In the genomic region with DNA sequence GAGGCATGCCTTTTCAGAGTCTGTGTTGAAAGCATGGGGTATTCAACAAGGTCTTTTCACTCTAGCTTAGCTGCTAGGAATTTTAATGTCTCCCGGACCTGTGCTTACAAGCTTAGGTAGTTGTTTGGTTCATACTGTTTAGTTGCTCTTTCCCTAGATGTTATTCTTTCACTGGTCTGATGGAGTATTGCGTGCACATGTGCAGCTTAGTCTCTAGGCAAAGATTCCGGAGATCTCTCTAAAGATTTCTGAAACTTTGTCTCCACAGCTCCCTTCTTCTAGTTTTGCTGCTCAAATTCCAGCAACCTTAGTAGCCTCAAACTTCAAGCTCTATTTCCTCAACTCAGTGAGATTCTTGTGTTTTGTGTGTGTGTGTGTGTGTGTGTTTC, we compare ENCODE assay signal across 14 cellular contexts. TPM values are rescaled to one million over a fixed set of nuclear protein-coding genes. Genes with fewer than 3 reads are reported as not detected.
A peak's percentile ranks its signal among the peaks of the same experiment; 100 is the strongest.
DNase-seq lines count a peak whose midpoint lies in the region; ATAC-seq, FAIRE-seq and TF ChIP-seq lines count a peak whose summit lies in the region.
"Had no signal": no experiment of that assay in that cellular context is flagged by ENCODE, and none has a peak within 500 bp of the region (broad histone marks: within the 10 kb centered on the region; RNA-seq: fewer than 3 reads in every experiment).

No MANE protein-coding gene starts in this region.

- no peak for TF ChIP-seq CTCF in fibroblast of the aortic adventitia (IDR thresholded peaks at IDR 0.05; ENCODE audit: insufficient read depth, low read length)
- TF ChIP-seq CTCF in smooth muscle cell (IDR thresholded peaks at IDR 0.05; ENCODE audit: borderline replicate concordance, insufficient read depth, poor library complexity, severe bottlenecking) = no peak

- FAIRE-seq in GM12891 (lab: Jason Lieb, UNC) (peak; percentile 60), frontal cortex (lab: Jason Lieb, UNC) (no peak)

- peak overlapping the region; percentile 46 for H3K4me3 ChIP-seq in fibroblast of the aortic adventitia (ENCODE audit: low read depth, low read length)
- H3K4me3 ChIP-seq in smooth muscle cell = no peak overlapping the region

- WGBS in smooth muscle cell (ENCODE audit: low lambda C conversion rate) = 77% methylated on average over 3 of the region's 3 CpGs

- H3K9me3 ChIP-seq in smooth muscle cell (replicated peaks; ENCODE audit: low read depth) = peaks cover 4% of the 10 kb centered on the region

- ATAC-seq in SK-N-SH treated with all-trans-retinoic acid at 6 μM for 48 hours = peak; percentile 15; the same call in 2 of the 3 replicates

- no peak for DNase-seq in GM12891 (ENCODE audit: insufficient read length, low spot score)
- peak; percentile 52 for DNase-seq in fibroblast of the aortic adventitia (ENCODE audit: low read depth)
- DNase-seq in smooth muscle cell (lab: John Stamatoyannopoulos, UW; ENCODE audit: unreplicated experiment) = no peak
- DNase-seq in frontal cortex (ENCODE audit: low spot score in 2 of 2) = no peak
- DNase-seq in SHP77 (lab: John Stamatoyannopoulos, UW) = no peak
- DNase-seq in NCI-H82 (lab: John Stamatoyannopoulos, UW) = no peak
- DNase-seq in NCI-H2227 (lab: John Stamatoyannopoulos, UW; ENCODE audit: unreplicated experiment) = no peak
- DNase-seq: activated T-cell treated with anti-CD3 and anti-CD28 coated beads, Interleukin-2, amount 50 U/mL, for 24 hours; anterior cingulate cortex; CD8-positive, alpha-beta memory T cell; NCI-H1694 treated with DMSO at 0.1 percent for 48 hours; SIG-M5; stimulated activated CD4-positive, alpha-beta T cell treated with anti-CD3 and anti-CD28 coated beads, Interleukin-4, amount 100 ng/mL, for 1 hour had no signal

- TF ChIP-seq POLR2A in GM12891 (IDR thresholded peaks at IDR 0.05; ENCODE audit: low read depth, low read length) = no peak

- no peaks in the 10 kb centered on the region for H3K27me3 ChIP-seq in smooth muscle cell (ENCODE audit: low read depth)

- H4K20me1 ChIP-seq in smooth muscle cell (ENCODE audit: low read depth) = peaks cover 90% of the 10 kb centered on the region

- H3K4me2 ChIP-seq in smooth muscle cell = peak overlapping the region; percentile 17

- H3K9ac ChIP-seq in smooth muscle cell (ENCODE audit: low read depth) = no peak overlapping the region

- H2AFZ ChIP-seq in smooth muscle cell (ENCODE audit: low read depth) = no peak overlapping the region

- H3K27ac ChIP-seq in smooth muscle cell (ENCODE audit: low read depth) = peak overlapping the region; percentile 64

- H3K4me1 ChIP-seq in smooth muscle cell (ENCODE audit: low read depth) = peaks cover 45% of the 10 kb centered on the region

- H3F3A ChIP-seq in smooth muscle cell (ENCODE audit: low read depth) = no peaks in the 10 kb centered on the region

- peaks cover 100% of the 10 kb centered on the region for H3K79me2 ChIP-seq in smooth muscle cell (ENCODE audit: low read depth)

- peaks cover under 1% of the 10 kb centered on the region for H3K36me3 ChIP-seq in smooth muscle cell (ENCODE audit: low read depth)

TF ChIP-seq in GM12891, 5 proteins besides CTCF, POLR2A, EP300 and RAD21:
- no peak for TF ChIP-seq SPI1 (IDR thresholded peaks at IDR 0.05; ENCODE audit: low read depth, low read length)
- TF ChIP-seq POU2F2 (IDR thresholded peaks at IDR 0.05; ENCODE audit: low read depth, low read length) = no peak
- TF ChIP-seq PAX5 (IDR thresholded peaks at IDR 0.05; ENCODE audit: insufficient read depth, low read length, severe bottlenecking) = no peak
- TF ChIP-seq POLR2AphosphoS5 (IDR thresholded peaks at IDR 0.05; ENCODE audit: low read depth, low read length) = no peak
- no peak for TF ChIP-seq TAF1 (IDR thresholded peaks at IDR 0.05; ENCODE audit: low read depth, low read length)

TF ChIP-seq in SK-N-SH treated with all-trans-retinoic acid at 6 μM for 48 hours, 23 proteins besides CTCF, POLR2A, EP300 and RAD21:
- no peak for TF ChIP-seq ZNF70 (CRISPR knock-in tag; IDR thresholded peaks at IDR 0.05)
- TF ChIP-seq, protein P1, sequence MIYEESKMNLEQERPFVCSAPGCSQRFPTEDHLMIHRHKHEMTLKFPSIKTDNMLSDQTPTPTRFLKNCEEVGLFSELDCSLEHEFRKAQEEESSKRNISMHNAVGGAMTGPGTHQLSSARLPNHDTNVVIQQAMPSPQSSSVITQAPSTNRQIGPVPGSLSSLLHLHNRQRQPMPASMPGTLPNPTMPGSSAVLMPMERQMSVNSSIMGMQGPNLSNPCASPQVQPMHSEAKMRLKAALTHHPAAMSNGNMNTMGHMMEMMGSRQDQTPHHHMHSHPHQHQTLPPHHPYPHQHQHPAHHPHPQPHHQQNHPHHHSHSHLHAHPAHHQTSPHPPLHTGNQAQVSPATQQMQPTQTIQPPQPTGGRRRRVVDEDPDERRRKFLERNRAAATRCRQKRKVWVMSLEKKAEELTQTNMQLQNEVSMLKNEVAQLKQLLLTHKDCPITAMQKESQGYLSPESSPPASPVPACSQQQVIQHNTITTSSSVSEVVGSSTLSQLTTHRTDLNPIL (CRISPR knock-in tag; IDR thresholded peaks at IDR 0.05; ENCODE audit: low read depth) = no peak

RNA-seq across cellular contexts. Expression of a gene that starts 18.6 kb away (rescaled TPM):
- polyA plus RNA-seq in GM12891 (2012; ENCODE audit: low read depth, missing spikeins) = 3.1 TPM
- total RNA-seq in fibroblast of the aortic adventitia (ENCODE audit: low replicate concordance) = 147 and 155 TPM in 2 replicates
- 31.1 and 42.8 TPM in 2 replicates for total RNA-seq in smooth muscle cell
- 6.2 and 8.9 TPM in 2 replicates for polyA plus RNA-seq in smooth muscle cell
- 37.9 TPM for total RNA-seq in frontal cortex
